In the genomic region with DNA sequence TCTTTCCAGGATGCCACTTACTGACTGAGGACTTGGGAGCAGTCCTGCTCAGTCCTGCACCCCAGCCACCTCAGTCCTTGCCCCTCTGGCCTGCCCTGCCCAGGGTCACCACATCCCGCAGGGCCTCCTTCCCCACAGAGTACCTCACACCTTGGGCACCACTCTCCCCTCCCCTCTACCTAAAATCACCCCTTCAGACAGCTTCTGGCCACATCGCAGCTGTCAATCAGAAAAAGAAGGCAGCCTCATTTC, we compare ENCODE assay signal across 27 cellular contexts. TPM values are rescaled to one million over a fixed set of nuclear protein-coding genes. Genes with fewer than 3 reads are reported as not detected.
DNase-seq lines count a peak whose midpoint lies in the region; ATAC-seq, FAIRE-seq and TF ChIP-seq lines count a peak whose summit lies in the region.
"Had no signal": no experiment of that assay in that cellular context is flagged by ENCODE, and none has a peak within 500 bp of the region (broad histone marks: within the 10 kb centered on the region; RNA-seq: fewer than 3 reads in every experiment).

No MANE protein-coding gene starts in this region.

- intact Hi-C loops in CD4-positive, alpha-beta memory T cell (cut with micrococcal nuclease) = no loop called here
- intact Hi-C loops in K562 (cut with micrococcal nuclease) (no loop called here), mucosa of descending colon (cut with DNase I, micrococcal nuclease) (no loop called here), MCF 10A (cut with micrococcal nuclease) (no loop called here)

- no peaks in the 10 kb centered on the region for H3K36me3 ChIP-seq in CD4-positive, alpha-beta memory T cell (ENCODE audit: insufficient read depth, low read length)
- no peaks in the 10 kb centered on the region; the same call in 1 of the 2 replicates for H3K36me3 ChIP-seq in GM23338 (ENCODE audit: insufficient read depth)
- no peaks in the 10 kb centered on the region for H3K36me3 ChIP-seq in K562 (ENCODE audit: control insufficient read depth, insufficient read depth, low read length)
- no peaks in the 10 kb centered on the region for H3K36me3 ChIP-seq in mucosa of descending colon (ENCODE audit: low read depth)

- 42% methylated on average over 2 of the region's 2 CpGs for WGBS in K562 (ENCODE audit: insufficient coverage, low coverage, missing lambda C conversion rate)

- no peak overlapping the region for H3K9ac ChIP-seq in K562 (ENCODE audit: insufficient read depth in 1 of 2, low read depth in 2 of 2, low read length in 2 of 2)

- H3K27me3 ChIP-seq in CD4-positive, alpha-beta memory T cell (ENCODE audit: insufficient read depth, low read length) = no peaks in the 10 kb centered on the region
- H3K27me3 ChIP-seq in GM23338 (ENCODE audit: insufficient read depth) = 0 out of 2 replicates have a peak, but pooled peaks cover 12% of the 10 kb centered on the region
- peaks cover 0 to 26% of the 10 kb centered on the region in 2 experiments; a peak in 2 of 5 replicates for H3K27me3 ChIP-seq in K562 (ENCODE audit: control insufficient read depth in 2 of 2, insufficient read depth in 2 of 2, low read length in 2 of 2)

- H3K27me3 Mint-ChIP-seq in CD4-positive, alpha-beta memory T cell = peaks cover 6 to 17% of the 10 kb centered on the region in 2 donors
- H3K27me3 Mint-ChIP-seq in GM23338 (ENCODE audit: insufficient read depth, low read depth, poor library complexity) (peaks cover 29% of the 10 kb centered on the region), MCF 10A (ENCODE audit: insufficient read depth, unreplicated experiment) (no peaks in the 10 kb centered on the region)
- H3K27me3 Mint-ChIP-seq in naive thymus-derived CD8-positive, alpha-beta T cell = peaks cover 21 to 66% (median 51%) of the 10 kb centered on the region in 5 donors

- H3K27ac ChIP-seq in CD4-positive, alpha-beta memory T cell (ENCODE audit: low read depth, low read length) = no peak overlapping the region
- H3K27ac ChIP-seq in GM23338 (ENCODE audit: low read depth) (no peak overlapping the region), K562 (ENCODE audit: extremely low read depth, low read depth, low read length) (no peak overlapping the region)
- H3K27ac ChIP-seq: SK-N-MC had no signal

- TF ChIP-seq POLR2A in K562 (conservative IDR thresholded peaks at IDR 0.05) = no peak

- H2AFZ ChIP-seq in GM23338 = no peak overlapping the region
- H2AFZ ChIP-seq in K562 (ENCODE audit: low read depth, low read length) = no peak overlapping the region

- TF ChIP-seq CTCF in GM23338 (conservative IDR thresholded peaks at IDR 0.05; ENCODE audit: low read depth in 2 of 2) (no peak), K562 (IDR thresholded peaks at IDR 0.05 in 2 of 3, conservative IDR thresholded peaks at IDR 0.05 in 1 of 3; ENCODE audit: insufficient read depth in 2 of 3, low read depth in 1 of 3, low read length in 3 of 3) (no peak), mucosa of descending colon (IDR thresholded peaks at IDR 0.05) (no peak), MCF 10A (IDR thresholded peaks at IDR 0.05; ENCODE audit: unreplicated experiment) (no peak)

- H3K27ac Mint-ChIP-seq in CD4-positive, alpha-beta memory T cell = peak overlapping the region in 2 of 7 donors; percentile 42 to 93
- H3K27ac Mint-ChIP-seq in GM23338 = no peak overlapping the region
- H3K27ac Mint-ChIP-seq in naive thymus-derived CD8-positive, alpha-beta T cell = no peak overlapping the region
- no peak overlapping the region for H3K27ac Mint-ChIP-seq in MCF 10A (ENCODE audit: low read depth, unreplicated experiment)
- H3K27ac Mint-ChIP-seq: activated CD4-positive, alpha-beta T cell treated with anti-CD3 and anti-CD28 coated beads, Interleukin-2, amount 10 ng/mL, durations not matched to agents 7 days and 5 days; activated T-cell treated with anti-CD3 and anti-CD28 coated beads, Interleukin-2, amount 50 U/mL, for 72 hours had no signal

- H3K9me3 Mint-ChIP-seq in CD4-positive, alpha-beta memory T cell = no peaks in the 10 kb centered on the region
- H3K9me3 Mint-ChIP-seq in GM23338 (no peaks in the 10 kb centered on the region), MCF 10A (ENCODE audit: unreplicated experiment) (no peaks in the 10 kb centered on the region)
- peaks cover 0 to 4% (median 0%) of the 10 kb centered on the region in 9 donors for H3K9me3 Mint-ChIP-seq in naive thymus-derived CD8-positive, alpha-beta T cell
- H3K9me3 Mint-ChIP-seq: activated CD4-positive, alpha-beta T cell treated with anti-CD3 and anti-CD28 coated beads, Interleukin-2, amount 10 ng/mL, durations not matched to agents 7 days and 5 days; activated T-cell treated with anti-CD3 and anti-CD28 coated beads, Interleukin-2, amount 50 U/mL, for 72 hours; stimulated activated naive B cell treated with anti-CD40 and anti-IgM and Interleukin-4, amounts not matched to agents 10 μg/mL and 1 μg/mL and 100 μg/mL, for 72 hours had no signal

- no peak overlapping the region for H3K4me2 ChIP-seq in GM23338
- H3K4me2 ChIP-seq in K562 (ENCODE audit: insufficient read depth, low read length) = no peak overlapping the region

- no TSS peak for BruUV-seq in K562 (replicated peaks; lab: Mats Ljungman, UMichigan)
- no TSS peak for BruUV-seq in MCF 10A (replicated peaks; lab: Mats Ljungman, UMichigan)

- H3K79me2 ChIP-seq in GM23338 (replicated peaks; ENCODE audit: insufficient read depth) (no peaks in the 10 kb centered on the region), K562 (ENCODE audit: control insufficient read depth, insufficient read depth, low read length) (no peaks in the 10 kb centered on the region)

- in situ Hi-C loops in K562 (cut with MboI) = no loop called here

- H3K9me3 ChIP-seq in CD4-positive, alpha-beta memory T cell (ENCODE audit: control insufficient read depth in 1 of 2, low read length in 2 of 2) = no peaks in the 10 kb centered on the region
- H3K9me3 ChIP-seq in K562 (replicated peaks; ENCODE audit: control insufficient read depth, insufficient read depth, low read depth, low read length) (no peaks in the 10 kb centered on the region), mucosa of descending colon (no peaks in the 10 kb centered on the region)

- H3K9me2 ChIP-seq in GM23338 (ENCODE audit: insufficient read depth) = no peaks in the 10 kb centered on the region

- CTCF ChIA-PET in CD4-positive, alpha-beta memory T cell (lab: Charles Lee; ENCODE audit: partially characterized antibody) = interaction anchor here (1.1 to 14.5 kb wide), 6 partner anchors 10 to 252 kb away, joined by 3 to 271 read pairs (median 64); partner anchors contain the start of gene CIPC
- CTCF ChIA-PET in K562 (lab: Yijun Ruan, JAX; ENCODE audit: low intra/inter-chr PET ratio) = no interaction called here
- CTCF ChIA-PET in MCF 10A (lab: Yijun Ruan, JAX) = interaction anchor here (1.5 to 2.4 kb wide), 2 partner anchors 9 to 26 kb away, joined by 7 to 10 read pairs; no protein-coding TSS in a partner anchor

- no peak for TF ChIP-seq EP300 in K562 (IDR thresholded peaks at IDR 0.05; ENCODE audit: low read length)

- DNase-seq in CD4-positive, alpha-beta memory T cell = no peak
- DNase-seq in GM23338 (ENCODE audit: low spot score) (no peak), K562 (ENCODE audit: extremely low read depth in 1 of 4, low spot score in 3 of 4) (no peak), mucosa of descending colon (no peak), MCF 10A (ENCODE audit: unreplicated experiment) (no peak)
- DNase-seq in naive thymus-derived CD8-positive, alpha-beta T cell = no peak
- DNase-seq: activated CD4-positive, alpha-beta T cell treated with anti-CD3 and anti-CD28 coated beads, Interleukin-2, amount 10 ng/mL, durations not matched to agents 7 days and 5 days; activated T-cell treated with anti-CD3 and anti-CD28 coated beads, Interleukin-2, amount 50 U/mL, for 72 hours; central memory CD4-positive, alpha-beta T cell; DMS 273 treated with DMSO at 0.1 percent for 48 hours; EL; glutamatergic neuron; IMR-90; NCI-H187 treated with DMSO at 0.1 percent for 48 hours; NCI-H524 treated with DMSO at 0.1 percent for 48 hours; stimulated activated CD4-positive, alpha-beta T cell treated with anti-CD3 and anti-CD28 coated beads, Interleukin-4, amount 100 ng/mL, for 4 hours; stimulated activated naive B cell treated with anti-CD40 and anti-IgM and Interleukin-4, amounts not matched to agents 10 μg/mL and 1 μg/mL and 100 μg/mL, for 72 hours had no signal

- ATAC-seq in GM23338 (no peak), K562 (no peak), mucosa of descending colon (no peak), GM21786 (IDR thresholded peaks at IDR 0.05; ENCODE audit: unreplicated experiment) (no peak)
- no peak for ATAC-seq in naive thymus-derived CD8-positive, alpha-beta T cell
- ATAC-seq: activated T-cell treated with anti-CD3 and anti-CD28 coated beads, Interleukin-2, amount 50 U/mL, for 72 hours; sciatic nerve; stimulated activated naive B cell treated with anti-CD40 and anti-IgM and Interleukin-4, amounts not matched to agents 10 μg/mL and 1 μg/mL and 100 μg/mL, for 72 hours had no signal

- no peak overlapping the region for H3K4me3 ChIP-seq in CD4-positive, alpha-beta memory T cell (ENCODE audit: low read length in 2 of 2)
- H3K4me3 ChIP-seq in GM23338 (no peak overlapping the region), K562 (no peak overlapping the region), mucosa of descending colon (no peak overlapping the region)

- H3K4me3 Mint-ChIP-seq in CD4-positive, alpha-beta memory T cell = peak overlapping the region; percentile 61 to 78 (median 68)
- H3K4me3 Mint-ChIP-seq in GM23338 (peak overlapping the region; percentile 71; the same call in 1 of the 3 replicates), MCF 10A (ENCODE audit: unreplicated experiment) (no peak overlapping the region)
- H3K4me3 Mint-ChIP-seq in naive thymus-derived CD8-positive, alpha-beta T cell = peak overlapping the region in 7 of 10 donors; percentile 30 to 85 (median 74)

- H3K9me1 ChIP-seq in K562 (ENCODE audit: control insufficient read depth, insufficient read depth, low read length) = no peaks in the 10 kb centered on the region

- H3K4me1 ChIP-seq in CD4-positive, alpha-beta memory T cell (ENCODE audit: insufficient read depth, low read length) = peaks cover 43% of the 10 kb centered on the region
- peaks cover 41% of the 10 kb centered on the region for H3K4me1 ChIP-seq in GM23338 (ENCODE audit: insufficient read depth)
- peaks cover 0 to 22% of the 10 kb centered on the region in 2 experiments; a peak in 4 of 5 replicates for H3K4me1 ChIP-seq in K562 (replicated peaks in 1 of 2; ENCODE audit: control insufficient read depth in 2 of 2, insufficient read depth in 2 of 2, low read length in 2 of 2)
- H3K4me1 ChIP-seq in mucosa of descending colon (ENCODE audit: low read depth) = peaks cover 35% of the 10 kb centered on the region

- POLR2A ChIA-PET in CD4-positive, alpha-beta memory T cell (lab: Charles Lee; ENCODE audit: partially characterized antibody) = interaction anchor here (1.8 kb wide), 1 partner anchor 27 kb away, joined by 6 read pairs; no protein-coding TSS in a partner anchor
- POLR2A ChIA-PET in K562 (lab: Yijun Ruan, JAX) (no interaction called here), MCF 10A (lab: Yijun Ruan, JAX) (interaction anchor here (0.6 kb wide), 1 partner anchor 333 kb away, joined by 3 read pairs; no protein-coding TSS in a partner anchor)
- POLR2A ChIA-PET in naive thymus-derived CD8-positive, alpha-beta T cell (lab: Charles Lee) = no interaction called here

- TF ChIP-seq RAD21 in K562 (CRISPR knock-in tag; conservative IDR thresholded peaks at IDR 0.05 in 1 of 2, IDR thresholded peaks at IDR 0.05 in 1 of 2) = no peak

- peaks cover 13 to 47% (median 34%) of the 10 kb centered on the region in 4 donors for H3K4me1 Mint-ChIP-seq in CD4-positive, alpha-beta memory T cell
- peaks cover 52% of the 10 kb centered on the region for H3K4me1 Mint-ChIP-seq in GM23338
- H3K4me1 Mint-ChIP-seq in naive thymus-derived CD8-positive, alpha-beta T cell = peaks cover 7 to 43% (median 16%) of the 10 kb centered on the region in 4 donors
- H3K4me1 Mint-ChIP-seq in MCF 10A (ENCODE audit: insufficient read depth, unreplicated experiment) = peaks cover 33% of the 10 kb centered on the region

- peaks cover 26% of the 10 kb centered on the region for H3F3A ChIP-seq in GM23338 (replicated peaks; ENCODE audit: low read depth)

- FAIRE-seq in K562 (lab: Jason Lieb, UNC) = no peak
- FAIRE-seq: GM12892, keratinocyte had no signal

- H4K20me1 ChIP-seq in GM23338 (replicated peaks; ENCODE audit: insufficient read depth) (no peaks in the 10 kb centered on the region; the same call in 1 of the 2 replicates), K562 (replicated peaks; ENCODE audit: control insufficient read depth, insufficient read depth, low read length) (no peaks in the 10 kb centered on the region; the same call in 1 of the 2 replicates)

- H3K36me3 Mint-ChIP-seq in CD4-positive, alpha-beta memory T cell = no peaks in the 10 kb centered on the region
- H3K36me3 Mint-ChIP-seq in GM23338 (ENCODE audit: low read depth) (no peaks in the 10 kb centered on the region; the same call in 1 of the 3 replicates), MCF 10A (ENCODE audit: insufficient read depth, unreplicated experiment) (peaks cover 16% of the 10 kb centered on the region)
- H3K36me3 Mint-ChIP-seq in naive thymus-derived CD8-positive, alpha-beta T cell = peaks cover 0 to 5% (median 2%) of the 10 kb centered on the region in 3 donors

RNA-seq across cellular contexts. Expression of gene ZDHHC22, which starts 15.6 kb away (rescaled TPM):
- total RNA-seq in CD4-positive, alpha-beta memory T cell = not detected
- not detected for polyA plus RNA-seq in CD4-positive, alpha-beta memory T cell
- total RNA-seq in GM23338 (2014; rRNA removed; shearing (Covaris generic)) = 29.3 and 32.1 TPM in 2 replicates
- polyA plus RNA-seq in GM23338 (2016; fragmentation: Nextera tagmentation; extraction: Ambion mirVana) (14.7 and 17.6 TPM in 2 replicates), K562 (2011; rRNA removed) (not detected in 2 replicates), K562 (2014; fragmentation: Illumina TruSeq; extraction: Trizol) (not detected in 2 replicates), K562 (2014; fragmentation: Nextera tagmentation; extraction: Ambion mirVana) (not detected), K562 (2014; rRNA removed) (not detected in 2 replicates)
- total RNA-seq in K562 (2011; cell fraction: chromatin; rRNA removed; ENCODE audit: low replicate concordance) = not detected in 2 replicates
- total RNA-seq in K562 (2011; cell fraction: nucleolus; rRNA removed) = not detected in 2 replicates
- not detected in 2 replicates for total RNA-seq in K562 (2011; cell fraction: nucleoplasm; rRNA removed)
- total RNA-seq in K562 (2014; rRNA removed) (not detected in 2 replicates), K562 (2014; rRNA removed; fragmentation: Illumina TruSeq; extraction: Trizol) (not detected in 2 replicates), K562 (2015; rRNA removed; fragmentation: Illumina TruSeq; extraction: Trizol) (not detected in 2 replicates), K562 (2021) (not detected in 2 replicates), mucosa of descending colon (1 to 10 TPM in 1 of 3 donors, not detected in 2; 1.7 TPM), MCF 10A (2022) (not detected in 2 replicates)
- polyA plus RNA-seq in K562 (2011; cell fraction: cytosol; rRNA removed) = not detected in 2 replicates
- polyA plus RNA-seq in K562 (2011; cell fraction: nucleus; rRNA removed) = not detected in 2 replicates
- not detected in 2 replicates for polyA plus RNA-seq in K562 (2012)
- polyA minus RNA-seq in K562 (2011; rRNA and poly(A)+ RNA removed) = not detected in 2 replicates
- not detected in 2 replicates for polyA minus RNA-seq in K562 (2011; cell fraction: cytosol; rRNA and poly(A)+ RNA removed)
- not detected in 2 replicates for polyA minus RNA-seq in K562 (2011; cell fraction: nucleus; rRNA and poly(A)+ RNA removed)
- total RNA-seq in naive thymus-derived CD8-positive, alpha-beta T cell = not detected
- not detected for polyA plus RNA-seq in naive thymus-derived CD8-positive, alpha-beta T cell
- total RNA-seq: activated CD4-positive, alpha-beta T cell treated with anti-CD3 and anti-CD28 coated beads, Interleukin-2, amount 10 ng/mL, durations not matched to agents 7 days and 5 days; activated T-cell treated with anti-CD3 and anti-CD28 coated beads, Interleukin-2, amount 50 U/mL, for 72 hours; H4; IMR-90; liver; posterior vena cava; sciatic nerve; T-helper 2 cell treated with Interferon-gamma antibody and Interleukin-4, amounts not matched to agents 100 ng/mL and 5 ng/mL, for 36 hours had no signal
- polyA plus RNA-seq: CD14-positive monocyte, IMR-90, keratinocyte, liver had no signal

RNA-seq across cellular contexts. Expression of gene CIPC, which starts 27.9 kb away (rescaled TPM):
- total RNA-seq in CD4-positive, alpha-beta memory T cell = 10 to 100 TPM; 18.6 to 21.5 TPM
- polyA plus RNA-seq in CD4-positive, alpha-beta memory T cell = 1 to 10 TPM; 5.4 to 7.1 TPM
- total RNA-seq in GM23338 (2014; rRNA removed; shearing (Covaris generic)) = 33.7 and 36.9 TPM in 2 replicates
- 7.3 and 8.1 TPM in 2 replicates for polyA plus RNA-seq in GM23338 (2016; fragmentation: Nextera tagmentation; extraction: Ambion mirVana)
- 10.6 and 18.5 TPM in 2 replicates for total RNA-seq in K562 (2011; cell fraction: chromatin; rRNA removed; ENCODE audit: low replicate concordance)
- total RNA-seq in K562 (2011; cell fraction: nucleolus; rRNA removed) = 9.2 and 11.6 TPM in 2 replicates
- total RNA-seq in K562 (2011; cell fraction: nucleoplasm; rRNA removed) = 15.0 and 19.5 TPM in 2 replicates
- total RNA-seq in K562 (2014; rRNA removed) = 8.5 and 11.1 TPM in 2 replicates
- 11.5 and 12.1 TPM in 2 replicates for total RNA-seq in K562 (2014; rRNA removed; fragmentation: Illumina TruSeq; extraction: Trizol)
- total RNA-seq in K562 (2015; rRNA removed; fragmentation: Illumina TruSeq; extraction: Trizol) = 11.1 and 11.9 TPM in 2 replicates
- total RNA-seq in K562 (2021) = 10.7 and 14.4 TPM in 2 replicates
- 15.3 and 16.9 TPM in 2 replicates for polyA plus RNA-seq in K562 (2011; rRNA removed)
- 9.1 and 10.5 TPM in 2 replicates for polyA plus RNA-seq in K562 (2011; cell fraction: cytosol; rRNA removed)
- polyA plus RNA-seq in K562 (2011; cell fraction: nucleus; rRNA removed) = 14.3 and 15.5 TPM in 2 replicates
- polyA plus RNA-seq in K562 (2012) = 5.6 and 8.3 TPM in 2 replicates
- polyA plus RNA-seq in K562 (2014; fragmentation: Illumina TruSeq; extraction: Trizol) = 9.6 and 11.4 TPM in 2 replicates
- 1 to 10 TPM; 5.0 to 6.5 TPM for polyA plus RNA-seq in K562 (2014; fragmentation: Nextera tagmentation; extraction: Ambion mirVana)
- 9.0 and 10.8 TPM in 2 replicates for polyA plus RNA-seq in K562 (2014; rRNA removed)
- polyA minus RNA-seq in K562 (2011; rRNA and poly(A)+ RNA removed) = 13.3 and 14.9 TPM in 2 replicates
- 5.8 and 11.6 TPM in 2 replicates for polyA minus RNA-seq in K562 (2011; cell fraction: cytosol; rRNA and poly(A)+ RNA removed)
- polyA minus RNA-seq in K562 (2011; cell fraction: nucleus; rRNA and poly(A)+ RNA removed) = 7.7 and 8.3 TPM in 2 replicates
- total RNA-seq in naive thymus-derived CD8-positive, alpha-beta T cell = 10 to 100 TPM; 11.3 to 12.8 TPM
- 1 to 10 TPM; 4.4 to 7.7 (median 4.7) TPM for polyA plus RNA-seq in naive thymus-derived CD8-positive, alpha-beta T cell
- total RNA-seq in mucosa of descending colon = 10 to 100 TPM; 45.7 to 84.9 (median 61.0) TPM
- total RNA-seq in MCF 10A (2022) = 9.7 and 11.4 TPM in 2 replicates

RNA-seq across cellular contexts. Expression of gene TMEM63C, which starts 55.6 kb away (rescaled TPM):
- 1 to 10 TPM in 1 of 2 experiments, under 1 TPM in 1; 0.36 to 1.7 TPM for total RNA-seq in CD4-positive, alpha-beta memory T cell
- not detected for polyA plus RNA-seq in CD4-positive, alpha-beta memory T cell
- total RNA-seq in GM23338 (2014; rRNA removed; shearing (Covaris generic)) = 6.3 and 6.4 TPM in 2 replicates
- polyA plus RNA-seq in GM23338 (2016; fragmentation: Nextera tagmentation; extraction: Ambion mirVana) (1.2 and 2.1 TPM in 2 replicates), K562 (2011; rRNA removed) (0.07 and 0.14 TPM in 2 replicates), K562 (2014; fragmentation: Illumina TruSeq; extraction: Trizol) (not detected in 2 replicates), K562 (2014; fragmentation: Nextera tagmentation; extraction: Ambion mirVana) (not detected), K562 (2014; rRNA removed) (not detected in 2 replicates)
- total RNA-seq in K562 (2011; cell fraction: chromatin; rRNA removed; ENCODE audit: low replicate concordance) = 0.25 TPM in 1 of 2 replicates, not detected in the other
- not detected in 2 replicates for total RNA-seq in K562 (2011; cell fraction: nucleolus; rRNA removed)
- not detected in 2 replicates for total RNA-seq in K562 (2011; cell fraction: nucleoplasm; rRNA removed)
- total RNA-seq in K562 (2014; rRNA removed) (not detected in 2 replicates), K562 (2014; rRNA removed; fragmentation: Illumina TruSeq; extraction: Trizol) (not detected in 2 replicates), K562 (2015; rRNA removed; fragmentation: Illumina TruSeq; extraction: Trizol) (0.57 TPM in 1 of 2 replicates, not detected in the other), K562 (2021) (not detected in 2 replicates), mucosa of descending colon (10 to 100 TPM; 21.2 to 40.8 (median 34.9) TPM), MCF 10A (2022) (5.1 and 9.3 TPM in 2 replicates)
- polyA plus RNA-seq in K562 (2011; cell fraction: cytosol; rRNA removed) = not detected in 2 replicates
- polyA plus RNA-seq in K562 (2011; cell fraction: nucleus; rRNA removed) = 0.08 TPM in 1 of 2 replicates, not detected in the other
- 0.15 TPM in 1 of 2 replicates, not detected in the other for polyA plus RNA-seq in K562 (2012)
- polyA minus RNA-seq in K562 (2011; rRNA and poly(A)+ RNA removed) = 0.03 TPM in 1 of 2 replicates, not detected in the other
- polyA minus RNA-seq in K562 (2011; cell fraction: cytosol; rRNA and poly(A)+ RNA removed) = not detected in 2 replicates
- 0.13 TPM in 1 of 2 replicates, not detected in the other for polyA minus RNA-seq in K562 (2011; cell fraction: nucleus; rRNA and poly(A)+ RNA removed)
- total RNA-seq in naive thymus-derived CD8-positive, alpha-beta T cell = under 1 TPM; 0.66 to 0.83 TPM
- under 1 TPM in 2 of 3 donors, not detected in 1; 0.02 to 0.83 TPM for polyA plus RNA-seq in naive thymus-derived CD8-positive, alpha-beta T cell
- total RNA-seq: posterior vena cava, sciatic nerve had no signal
- polyA plus RNA-seq: IMR-90 had no signal

Comparison
In these comparisons a context has a peak if more than half of its experiments do, and no peak if none do; other contexts are left out.
1. RNA of gene ZDHHC22, which starts 15.6 kb away (total RNA-seq): 29.3 to 32.1 TPM in GM23338; 1.7 TPM in mucosa of descending colon, not detected in CD4-positive, alpha-beta memory T cell, not detected in K562, not detected in naive thymus-derived CD8-positive, alpha-beta T cell and not detected in MCF 10A; every median in the first group is over 10 times any median in the second.
2. POLR2A ChIA-PET loops: an anchor here in CD4-positive, alpha-beta memory T cell (1.8 kb wide) and MCF 10A (0.6 kb wide); none called in K562 and naive thymus-derived CD8-positive, alpha-beta T cell.